In the genomic region with DNA sequence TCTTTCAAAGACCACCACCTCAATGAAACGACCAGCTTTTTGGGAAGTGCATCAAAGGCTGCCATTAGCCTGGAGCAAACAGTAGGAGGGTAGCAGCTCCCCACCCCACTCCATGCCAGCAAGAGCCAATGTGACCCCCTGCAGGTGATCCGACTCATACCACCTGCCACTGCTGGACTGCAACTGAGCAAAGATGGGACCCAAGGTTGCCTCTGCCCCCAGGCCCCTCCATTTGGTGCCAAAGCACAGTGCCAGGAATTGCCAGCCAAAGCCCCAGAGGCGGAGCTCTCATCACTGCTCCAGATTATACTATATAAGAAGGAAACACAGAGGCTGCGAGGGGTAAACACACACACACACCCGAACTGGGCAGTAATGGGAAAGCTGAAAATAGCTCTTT, we compare ENCODE assay signal across 1 cellular context.
TF ChIP-seq lines count a peak whose summit lies in the region.

No MANE protein-coding gene starts in this region.

TF ChIP-seq in SK-N-SH treated with all-trans-retinoic acid at 6 μM for 48 hours, 23 proteins besides CTCF, POLR2A, EP300 and RAD21 (continued from another document):
- no peak for TF ChIP-seq TSHZ2 (CRISPR knock-in tag; IDR thresholded peaks at IDR 0.05)
- TF ChIP-seq ZNF8 (CRISPR knock-in tag; IDR thresholded peaks at IDR 0.05): no peak
- TF ChIP-seq CSDC2 (CRISPR knock-in tag; IDR thresholded peaks at IDR 0.05): no peak
- TF ChIP-seq TOX (CRISPR knock-in tag; IDR thresholded peaks at IDR 0.05; ENCODE audit: borderline replicate concordance): no peak
- TF ChIP-seq, protein P1, sequence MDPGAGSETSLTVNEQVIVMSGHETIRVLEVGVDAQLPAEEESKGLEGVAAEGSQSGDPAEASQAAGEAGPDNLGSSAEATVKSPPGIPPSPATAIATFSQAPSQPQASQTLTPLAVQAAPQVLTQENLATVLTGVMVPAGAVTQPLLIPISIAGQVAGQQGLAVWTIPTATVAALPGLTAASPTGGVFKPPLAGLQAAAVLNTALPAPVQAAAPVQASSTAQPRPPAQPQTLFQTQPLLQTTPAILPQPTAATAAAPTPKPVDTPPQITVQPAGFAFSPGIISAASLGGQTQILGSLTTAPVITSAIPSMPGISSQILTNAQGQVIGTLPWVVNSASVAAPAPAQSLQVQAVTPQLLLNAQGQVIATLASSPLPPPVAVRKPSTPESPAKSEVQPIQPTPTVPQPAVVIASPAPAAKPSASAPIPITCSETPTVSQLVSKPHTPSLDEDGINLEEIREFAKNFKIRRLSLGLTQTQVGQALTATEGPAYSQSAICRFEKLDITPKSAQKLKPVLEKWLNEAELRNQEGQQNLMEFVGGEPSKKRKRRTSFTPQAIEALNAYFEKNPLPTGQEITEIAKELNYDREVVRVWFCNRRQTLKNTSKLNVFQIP (CRISPR knock-in tag; IDR thresholded peaks at IDR 0.05; ENCODE audit: borderline replicate concordance, low read depth): no peak
- TF ChIP-seq, protein P2, sequence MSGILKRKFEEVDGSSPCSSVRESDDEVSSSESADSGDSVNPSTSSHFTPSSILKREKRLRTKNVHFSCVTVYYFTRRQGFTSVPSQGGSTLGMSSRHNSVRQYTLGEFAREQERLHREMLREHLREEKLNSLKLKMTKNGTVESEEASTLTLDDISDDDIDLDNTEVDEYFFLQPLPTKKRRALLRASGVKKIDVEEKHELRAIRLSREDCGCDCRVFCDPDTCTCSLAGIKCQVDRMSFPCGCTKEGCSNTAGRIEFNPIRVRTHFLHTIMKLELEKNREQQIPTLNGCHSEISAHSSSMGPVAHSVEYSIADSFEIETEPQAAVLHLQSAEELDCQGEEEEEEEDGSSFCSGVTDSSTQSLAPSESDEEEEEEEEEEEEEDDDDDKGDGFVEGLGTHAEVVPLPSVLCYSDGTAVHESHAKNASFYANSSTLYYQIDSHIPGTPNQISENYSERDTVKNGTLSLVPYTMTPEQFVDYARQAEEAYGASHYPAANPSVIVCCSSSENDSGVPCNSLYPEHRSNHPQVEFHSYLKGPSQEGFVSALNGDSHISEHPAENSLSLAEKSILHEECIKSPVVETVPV (CRISPR knock-in tag; IDR thresholded peaks at IDR 0.05): no peak
- TF ChIP-seq RARB (CRISPR knock-in tag; IDR thresholded peaks at IDR 0.05): no peak
- no peak for TF ChIP-seq ZFP30 (CRISPR knock-in tag; IDR thresholded peaks at IDR 0.05)
- TF ChIP-seq ISL1 (CRISPR knock-in tag; IDR thresholded peaks at IDR 0.05): no peak
- TF ChIP-seq, protein P3, sequence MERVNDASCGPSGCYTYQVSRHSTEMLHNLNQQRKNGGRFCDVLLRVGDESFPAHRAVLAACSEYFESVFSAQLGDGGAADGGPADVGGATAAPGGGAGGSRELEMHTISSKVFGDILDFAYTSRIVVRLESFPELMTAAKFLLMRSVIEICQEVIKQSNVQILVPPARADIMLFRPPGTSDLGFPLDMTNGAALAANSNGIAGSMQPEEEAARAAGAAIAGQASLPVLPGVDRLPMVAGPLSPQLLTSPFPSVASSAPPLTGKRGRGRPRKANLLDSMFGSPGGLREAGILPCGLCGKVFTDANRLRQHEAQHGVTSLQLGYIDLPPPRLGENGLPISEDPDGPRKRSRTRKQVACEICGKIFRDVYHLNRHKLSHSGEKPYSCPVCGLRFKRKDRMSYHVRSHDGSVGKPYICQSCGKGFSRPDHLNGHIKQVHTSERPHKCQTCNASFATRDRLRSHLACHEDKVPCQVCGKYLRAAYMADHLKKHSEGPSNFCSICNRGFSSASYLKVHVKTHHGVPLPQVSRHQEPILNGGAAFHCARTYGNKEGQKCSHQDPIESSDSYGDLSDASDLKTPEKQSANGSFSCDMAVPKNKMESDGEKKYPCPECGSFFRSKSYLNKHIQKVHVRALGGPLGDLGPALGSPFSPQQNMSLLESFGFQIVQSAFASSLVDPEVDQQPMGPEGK (CRISPR knock-in tag; IDR thresholded peaks at IDR 0.05; ENCODE audit: borderline replicate concordance): no peak
- no peak for TF ChIP-seq ZNF565 (CRISPR knock-in tag; conservative IDR thresholded peaks at IDR 0.05; ENCODE audit: low read depth)
- TF ChIP-seq OSR1 (CRISPR knock-in tag; IDR thresholded peaks at IDR 0.05): no peak
